Comparison of ENCODE assay signal across 8 cellular contexts in the genomic region with DNA sequence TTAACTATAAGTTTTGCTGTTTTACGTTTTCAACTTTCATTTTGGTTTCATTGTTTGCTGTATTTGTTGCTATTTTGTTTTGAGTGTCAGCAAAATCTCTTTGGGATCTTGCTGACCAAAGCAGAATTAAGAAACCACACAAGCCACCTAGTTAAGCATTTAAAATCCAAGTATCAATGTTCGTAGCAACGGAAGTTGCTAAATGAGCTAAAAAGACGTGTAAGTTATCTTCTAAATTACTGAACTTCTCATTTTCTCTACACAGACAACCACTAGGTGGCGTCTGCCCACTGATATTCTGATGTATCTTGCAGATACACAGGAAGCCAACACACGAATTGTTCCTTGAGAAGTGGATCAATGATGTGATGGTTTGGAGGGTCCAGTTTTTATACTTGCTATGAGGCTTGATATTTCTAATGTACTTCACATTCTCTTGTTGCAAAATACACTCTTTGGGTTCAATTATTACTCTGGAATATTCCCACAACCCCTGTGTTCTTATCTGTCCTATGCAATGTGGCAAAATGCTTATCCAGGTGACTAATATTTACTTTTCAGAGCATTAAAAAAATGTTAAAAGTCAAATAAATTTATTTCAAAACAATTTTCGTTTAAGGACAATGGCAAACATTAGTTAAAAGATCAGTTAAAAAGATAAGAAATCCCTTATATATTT.
DNase-seq lines count a peak whose midpoint lies in the region; ATAC-seq and TF ChIP-seq lines count a peak whose summit lies in the region.

No MANE protein-coding gene starts in this region.

- ATAC-seq in GM18502 (IDR thresholded peaks at IDR 0.05; ENCODE audit: poor library complexity, unreplicated experiment) (peak; percentile 86), HG02870 (IDR thresholded peaks at IDR 0.05; ENCODE audit: unreplicated experiment) (peak; percentile 70), omental fat pad (ENCODE audit: low FRiP score) (no peak)

- H3K27ac ChIP-seq in C4-2B (no peak overlapping the region), fibroblast of lung (ENCODE audit: insufficient read depth, low read length) (no peak overlapping the region)

- H3K79me2 ChIP-seq in fibroblast of lung (ENCODE audit: control insufficient read depth, insufficient read depth, low read length): no peaks in the 10 kb centered on the region

- H3K9me3 ChIP-seq in fibroblast of lung (ENCODE audit: control insufficient read depth, insufficient read depth, low read depth, low read length): no peaks in the 10 kb centered on the region

- no peaks in the 10 kb centered on the region for H3K27me3 ChIP-seq in fibroblast of lung (ENCODE audit: control insufficient read depth, insufficient read depth, low read length)

- no peak overlapping the region for H3K9ac ChIP-seq in fibroblast of lung (ENCODE audit: insufficient read depth, low read length)

- no peak overlapping the region for H2AFZ ChIP-seq in fibroblast of lung (ENCODE audit: low read length)

- DNase-seq in NCI-H1105 treated with DMSO at 0.1 percent for 48 hours (lab: John Stamatoyannopoulos, UW) (peak; percentile 31), UCSD-AML1 (lab: John Stamatoyannopoulos, UW; ENCODE audit: unreplicated experiment) (peak; percentile 9), fibroblast of lung (ENCODE audit: low read depth in 2 of 2) (peak; percentile 36 to 61), omental fat pad (ENCODE audit: low spot score) (peak; percentile 36)
- no peak for DNase-seq in activated effector memory CD4-positive, alpha-beta T cell treated with Interleukin-2 at 50 U/mL for 16 hours

- H3K4me3 ChIP-seq in fibroblast of lung (replicated peaks in 1 of 4; ENCODE audit: control extremely low read depth in 1 of 4, insufficient read depth in 1 of 4, low read depth in 3 of 4, low read length in 4 of 4): peak overlapping the region in 1 of 4 experiments; percentile 21

- TF ChIP-seq CTCF in C4-2B (conservative IDR thresholded peaks at IDR 0.05): peak; percentile 85
- TF ChIP-seq CTCF in fibroblast of lung (conservative IDR thresholded peaks at IDR 0.05 in 1 of 2, IDR thresholded peaks at IDR 0.05 in 1 of 2; ENCODE audit: low read depth in 1 of 2, low read length in 2 of 2): peak; percentile 26 to 68
- no peak for TF ChIP-seq CTCF in omental fat pad (IDR thresholded peaks at IDR 0.05)

- H3K4me2 ChIP-seq in fibroblast of lung (ENCODE audit: extremely low read depth, insufficient read depth, low read length): no peak overlapping the region

- no peaks in the 10 kb centered on the region for H3K36me3 ChIP-seq in fibroblast of lung (ENCODE audit: control insufficient read depth, insufficient read depth, low read length)

- H3K4me1 ChIP-seq in fibroblast of lung (ENCODE audit: control insufficient read depth, extremely low read depth, insufficient read depth, low read length): no peaks in the 10 kb centered on the region

- no peaks in the 10 kb centered on the region for H4K20me1 ChIP-seq in fibroblast of lung (ENCODE audit: control insufficient read depth, extremely low read depth, insufficient read depth, low read length)

Comparison
In these comparisons a context has a peak if more than half of its experiments do, and no peak if none do; other contexts are left out.
1. CTCF ChIP-seq: peak in C4-2B (single experiment) and fibroblast of lung (2 of 2); none in omental fat pad (0 of 3).